1 cellular context compared by ENCODE assay signal in genomic region chr2:18814387-18814786, GRCh38.
TF ChIP-seq lines count a peak whose summit lies in the region.

No MANE protein-coding gene starts in this region.

TF ChIP-seq in SK-N-SH, 30 proteins besides CTCF, POLR2A, EP300 and RAD21 (continued from another document):
- no peak for TF ChIP-seq IRF3 (IDR thresholded peaks at IDR 0.05; ENCODE audit: low read depth, low read length)
